ENCODE assay signal across 27 cellular contexts in genomic region chr14:81582420-81582819, GRCh38. TPM values are rescaled to one million over a fixed set of nuclear protein-coding genes. Genes with fewer than 3 reads are reported as not detected.
DNase-seq lines count a peak whose midpoint lies in the region; ATAC-seq and TF ChIP-seq lines count a peak whose summit lies in the region.
"Had no signal": no experiment of that assay in that cellular context is flagged by ENCODE, and none has a peak within 500 bp of the region (broad histone marks: within the 10 kb centered on the region; RNA-seq: fewer than 3 reads in every experiment).

No MANE protein-coding gene starts in this region.

- no peak overlapping the region for H3K4me3 Mint-ChIP-seq in activated T-helper 2 cell treated with anti-CD3 and anti-CD28 coated beads, Interferon-gamma antibody, Interleukin-2, Interleukin-4, amounts not matched to agents 10 μg/mL and 5 μg/mL and 100 μg/mL, durations not matched to agents 14 hours and 24 hours and 36 hours (ENCODE audit: low read depth)
- H3K4me3 Mint-ChIP-seq: CD4-positive, alpha-beta T cell; HFFc6 had no signal

- H3K4me3 ChIP-seq in cardiac fibroblast (replicated peaks in 1 of 2; ENCODE audit: low read depth in 2 of 2, low read length in 2 of 2) = no peak overlapping the region
- H3K4me3 ChIP-seq: A549; BLaER1 treated with 17β-estradiol and CSF1 and Interleukin-3, amounts not matched to agents 10 nM and 100 nM; GM23248; HAP-1; PC-9; SJCRH30 had no signal

- ATAC-seq in stimulated activated naive CD8-positive, alpha-beta T cell treated with anti-CD3 and anti-CD28 coated beads, Interleukin-15, Interleukin-2, amounts not matched to agents 100 U/mL and 50 U/mL, for 24 hours = no peak
- ATAC-seq in HG03442 (IDR thresholded peaks at IDR 0.05; ENCODE audit: unreplicated experiment) = no peak
- ATAC-seq: A549, Right ventricle myocardium inferior, SK-N-SH treated with all-trans-retinoic acid at 6 μM for 48 hours had no signal

- TF ChIP-seq CTCF in cardiac fibroblast (IDR thresholded peaks at IDR 0.05; ENCODE audit: low read depth, low read length) = no peak

- no peaks in the 10 kb centered on the region for H3K36me3 Mint-ChIP-seq in activated T-helper 2 cell treated with anti-CD3 and anti-CD28 coated beads, Interferon-gamma antibody, Interleukin-2, Interleukin-4, amounts not matched to agents 10 μg/mL and 5 μg/mL and 100 μg/mL, durations not matched to agents 14 hours and 24 hours and 36 hours (ENCODE audit: low read depth)

- no peak overlapping the region for H3K27ac Mint-ChIP-seq in activated T-helper 2 cell treated with anti-CD3 and anti-CD28 coated beads, Interferon-gamma antibody, Interleukin-2, Interleukin-4, amounts not matched to agents 10 μg/mL and 5 μg/mL and 100 μg/mL, durations not matched to agents 14 hours and 24 hours and 36 hours
- H3K27ac Mint-ChIP-seq: CD4-positive, alpha-beta T cell; HFFc6 had no signal

- H3K9me3 Mint-ChIP-seq in activated T-helper 2 cell treated with anti-CD3 and anti-CD28 coated beads, Interferon-gamma antibody, Interleukin-2, Interleukin-4, amounts not matched to agents 10 μg/mL and 5 μg/mL and 100 μg/mL, durations not matched to agents 14 hours and 24 hours and 36 hours = peaks cover 9% of the 10 kb centered on the region

- no peaks in the 10 kb centered on the region for H3K4me1 Mint-ChIP-seq in activated T-helper 2 cell treated with anti-CD3 and anti-CD28 coated beads, Interferon-gamma antibody, Interleukin-2, Interleukin-4, amounts not matched to agents 10 μg/mL and 5 μg/mL and 100 μg/mL, durations not matched to agents 14 hours and 24 hours and 36 hours (ENCODE audit: low read depth)

- no peaks in the 10 kb centered on the region for H3K27me3 Mint-ChIP-seq in activated T-helper 2 cell treated with anti-CD3 and anti-CD28 coated beads, Interferon-gamma antibody, Interleukin-2, Interleukin-4, amounts not matched to agents 10 μg/mL and 5 μg/mL and 100 μg/mL, durations not matched to agents 14 hours and 24 hours and 36 hours (ENCODE audit: low read depth)

- intact Hi-C loops in activated T-helper 2 cell treated with anti-CD3 and anti-CD28 coated beads, Interferon-gamma antibody, Interleukin-2, Interleukin-4, amounts not matched to agents 10 μg/mL and 5 μg/mL and 100 μg/mL, durations not matched to agents 14 hours and 24 hours and 36 hours (cut with micrococcal nuclease) = no loop called here

- DNase-seq in A172 (ENCODE audit: low spot score) (peak; percentile 0), NCI-H1105 (lab: John Stamatoyannopoulos, UW) (peak; percentile 29), cardiac fibroblast (ENCODE audit: low read depth in 2 of 2) (peak; percentile 2 to 6), iris pigment epithelial cell (ENCODE audit: low read depth) (peak; percentile 6)
- DNase-seq in stimulated activated naive CD8-positive, alpha-beta T cell treated with anti-CD3 and anti-CD28 coated beads, Interleukin-15, Interleukin-2, amounts not matched to agents 100 U/mL and 50 U/mL, for 24 hours = no peak
- no peak for DNase-seq in activated T-helper 2 cell treated with anti-CD3 and anti-CD28 coated beads, Interferon-gamma antibody, Interleukin-2, Interleukin-4, amounts not matched to agents 10 μg/mL and 5 μg/mL and 100 μg/mL, durations not matched to agents 14 hours and 24 hours and 36 hours (ENCODE audit: low spot score)
- DNase-seq: AML-193; CD4-positive, alpha-beta T cell; DMS53; GM23248; HFFc6; KBM-7; MM.1S; NCI-H1417 treated with DMSO at 0.1 percent for 48 hours; NCI-H1694 treated with DMSO at 0.1 percent for 48 hours; NCI-H2081; NCI-H2171 treated with DMSO at 0.1 percent for 48 hours; NCI-H524; NCI-H774; PC-9; SJCRH30 had no signal

RNA-seq across cellular contexts. Expression of gene SEL1L, which starts 48.8 kb away (rescaled TPM):
- total RNA-seq in A172 (2014; rRNA removed; shearing (Covaris generic)) = 28.0 and 40.0 TPM in 2 replicates
- total RNA-seq in activated T-helper 2 cell treated with anti-CD3 and anti-CD28 coated beads, Interferon-gamma antibody, Interleukin-2, Interleukin-4, amounts not matched to agents 10 μg/mL and 5 μg/mL and 100 μg/mL, durations not matched to agents 14 hours and 24 hours and 36 hours = 51.7 and 52.6 TPM in 2 replicates

Comparison
In these comparisons a context has a peak if more than half of its experiments do, and no peak if none do; other contexts are left out.
1. DNase-seq: peak in A172 (single experiment), NCI-H1105 (single experiment), cardiac fibroblast (2 of 2) and iris pigment epithelial cell (single experiment); none in stimulated activated naive CD8-positive, alpha-beta T cell treated with anti-CD3 and anti-CD28 coated beads, Interleukin-15, Interleukin-2, amounts not matched to agents 100 U/mL and 50 U/mL, for 24 hours (single experiment) and activated T-helper 2 cell treated with anti-CD3 and anti-CD28 coated beads, Interferon-gamma antibody, Interleukin-2, Interleukin-4, amounts not matched to agents 10 μg/mL and 5 μg/mL and 100 μg/mL, durations not matched to agents 14 hours and 24 hours and 36 hours (single experiment).